ENCODE assay signal across 19 cellular contexts in the genomic region with DNA sequence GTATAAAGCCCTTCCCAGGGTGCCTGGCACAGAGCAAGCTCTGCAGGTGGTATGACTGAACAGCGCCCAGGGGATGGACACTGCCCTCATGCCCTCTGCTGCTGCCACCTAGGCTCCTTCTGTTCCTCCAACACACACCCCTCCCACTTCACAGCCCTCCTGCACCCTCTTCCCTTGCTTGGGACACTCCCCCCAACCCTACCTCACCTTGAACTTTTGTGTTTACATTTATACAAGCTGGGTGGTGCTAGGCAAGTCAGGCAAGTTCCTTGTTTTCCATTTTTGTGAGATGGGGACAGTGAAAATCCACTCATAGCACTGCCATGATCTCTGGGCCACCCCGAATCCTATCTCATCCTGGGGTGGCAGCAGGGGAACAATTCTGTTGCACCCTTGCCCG.
"Had no signal": no experiment of that assay in that cellular context is flagged by ENCODE, and none has a peak within 500 bp of the region (broad histone marks: within the 10 kb centered on the region; RNA-seq: fewer than 3 reads in every experiment).

No MANE protein-coding gene starts in this region.

- H3K27me3 ChIP-seq: body of pancreas, vagina had no signal

- H3K27ac Mint-ChIP-seq: activated CD4-positive, alpha-beta T cell treated with anti-CD3 and anti-CD28 coated beads, Interleukin-2, amount 10 ng/mL, durations not matched to agents 24 days and 14 days; activated CD8-positive, alpha-beta T cell treated with anti-CD3 and anti-CD28 coated beads, Interleukin-2, amount 10 ng/mL, durations not matched to agents 7 days and 5 days; activated naive CD4-positive, alpha-beta T cell treated with anti-CD3 and anti-CD28 coated beads for 36 hours; stimulated activated naive CD8-positive, alpha-beta T cell treated with anti-CD3 and anti-CD28 coated beads, Interleukin-15, Interleukin-2, amounts not matched to agents 100 ng/mL and 50 ng/mL, for 24 hours; T-cell had no signal

- H3K4me1 Mint-ChIP-seq: activated CD4-positive, alpha-beta T cell treated with anti-CD3 and anti-CD28 coated beads, Interleukin-2, amount 10 ng/mL, durations not matched to agents 24 days and 14 days had no signal

- H3K4me3 Mint-ChIP-seq: activated CD4-positive, alpha-beta T cell treated with anti-CD3 and anti-CD28 coated beads, Interleukin-2, amount 10 ng/mL, durations not matched to agents 24 days and 14 days; activated CD8-positive, alpha-beta T cell treated with anti-CD3 and anti-CD28 coated beads, Interleukin-2, amount 10 ng/mL, durations not matched to agents 7 days and 5 days; activated naive CD4-positive, alpha-beta T cell treated with anti-CD3 and anti-CD28 coated beads for 36 hours; activated T-cell treated with anti-CD3 and anti-CD28 coated beads, Interleukin-2, amount 50 U/mL, for 4 hours; naive thymus-derived CD8-positive, alpha-beta T cell; stimulated activated naive CD8-positive, alpha-beta T cell treated with anti-CD3 and anti-CD28 coated beads, Interleukin-15, Interleukin-2, amounts not matched to agents 100 ng/mL and 50 ng/mL, for 24 hours; T-cell had no signal

- H3K27ac ChIP-seq: body of pancreas, left ventricle myocardium inferior, vagina had no signal

- H3K9me3 Mint-ChIP-seq: activated CD4-positive, alpha-beta T cell treated with anti-CD3 and anti-CD28 coated beads, Interleukin-2, amount 10 ng/mL, durations not matched to agents 24 days and 14 days; activated naive CD4-positive, alpha-beta T cell treated with anti-CD3 and anti-CD28 coated beads for 36 hours; activated T-cell treated with anti-CD3 and anti-CD28 coated beads, Interleukin-2, amount 50 U/mL, for 4 hours; naive thymus-derived CD8-positive, alpha-beta T cell; stimulated activated naive CD8-positive, alpha-beta T cell treated with anti-CD3 and anti-CD28 coated beads, Interleukin-15, Interleukin-2, amounts not matched to agents 100 ng/mL and 50 ng/mL, for 24 hours; T-cell had no signal

- H3K27me3 Mint-ChIP-seq: activated CD4-positive, alpha-beta T cell treated with anti-CD3 and anti-CD28 coated beads, Interleukin-2, amount 10 ng/mL, durations not matched to agents 24 days and 14 days; naive thymus-derived CD8-positive, alpha-beta T cell; stimulated activated naive CD8-positive, alpha-beta T cell treated with anti-CD3 and anti-CD28 coated beads, Interleukin-15, Interleukin-2, amounts not matched to agents 100 ng/mL and 50 ng/mL, for 24 hours; T-cell had no signal

- H3K4me1 ChIP-seq: body of pancreas, left ventricle myocardium inferior had no signal

- DNase-seq: activated CD4-positive, alpha-beta T cell treated with anti-CD3 and anti-CD28 coated beads, Interleukin-2, amount 10 ng/mL, durations not matched to agents 24 days and 14 days; activated CD4-positive, CD25-positive, alpha-beta regulatory T cell; activated CD8-positive, alpha-beta T cell treated with anti-CD3 and anti-CD28 coated beads, Interleukin-2, amount 10 ng/mL, durations not matched to agents 7 days and 5 days; activated naive CD4-positive, alpha-beta T cell treated with anti-CD3 and anti-CD28 coated beads for 36 hours; activated T-cell treated with anti-CD3 and anti-CD28 coated beads, Interleukin-2, amount 50 U/mL, for 4 hours; body of pancreas; effector CD4-positive, alpha-beta T cell; head of caudate nucleus; kidney; left ventricle myocardium inferior; naive thymus-derived CD8-positive, alpha-beta T cell; occipital lobe; stimulated activated CD4-positive, alpha-beta T cell treated with anti-CD3 and anti-CD28 coated beads, Interleukin-12 subunit alpha, Interleukin-12 subunit beta, amount 100 ng/mL, for 4 hours; stimulated activated CD4-positive, alpha-beta T cell treated with anti-CD3 and anti-CD28 coated beads, Interleukin-1b, Interleukin-23, amount 100 ng/mL, for 48 hours; T-cell; T-helper 9 cell; trophoblast cell had no signal

- H3K9me3 ChIP-seq: body of pancreas, left ventricle myocardium inferior, vagina had no signal

- H3K4me3 ChIP-seq: body of pancreas, left ventricle myocardium inferior, vagina had no signal

- ATAC-seq: activated CD8-positive, alpha-beta T cell treated with anti-CD3 and anti-CD28 coated beads, Interleukin-2, amount 10 ng/mL, durations not matched to agents 7 days and 5 days; activated T-cell treated with anti-CD3 and anti-CD28 coated beads, Interleukin-2, amount 50 U/mL, for 4 hours; body of pancreas; naive thymus-derived CD8-positive, alpha-beta T cell; T-cell had no signal
